Comparison of ENCODE assay signal across 14 cellular contexts in the genomic region with DNA sequence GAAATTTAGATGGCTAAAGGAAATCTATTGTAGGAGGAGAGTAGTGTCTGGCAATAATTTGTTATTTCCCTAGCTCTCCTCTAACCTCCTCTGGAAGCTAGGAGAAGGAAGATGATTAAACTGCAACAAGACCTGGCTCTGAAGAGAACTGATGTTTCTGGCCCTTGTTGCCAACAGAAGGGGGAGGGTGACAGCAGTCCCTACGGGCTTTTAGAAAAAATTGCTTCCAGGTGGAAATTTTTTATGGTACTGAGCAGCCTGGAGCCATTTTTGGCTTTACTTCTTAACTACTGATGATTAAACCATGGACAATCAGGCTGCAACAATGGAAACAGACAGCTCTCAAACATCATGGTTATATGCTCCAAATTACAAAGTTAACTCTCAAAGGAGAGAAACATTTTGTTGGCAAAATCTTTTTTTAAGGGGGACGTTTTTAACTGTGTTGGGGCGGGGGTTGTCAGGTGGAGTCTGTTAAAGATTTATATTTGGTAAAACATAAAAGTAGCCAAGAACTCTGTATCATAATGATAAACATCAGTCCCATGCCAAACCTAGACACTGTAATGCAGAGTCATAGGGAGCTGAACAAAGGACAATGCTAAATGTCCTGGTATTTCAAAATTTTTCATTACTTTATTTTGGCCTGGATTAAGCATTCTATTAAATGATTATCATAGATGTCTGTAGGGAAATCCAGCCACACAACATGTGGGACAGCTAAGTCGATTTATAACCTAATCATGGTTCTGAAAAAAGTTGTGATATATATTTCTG.
DNase-seq lines count a peak whose midpoint lies in the region; ATAC-seq, FAIRE-seq and TF ChIP-seq lines count a peak whose summit lies in the region.
"Had no signal": no experiment of that assay in that cellular context is flagged by ENCODE, and none has a peak within 500 bp of the region (broad histone marks: within the 10 kb centered on the region; RNA-seq: fewer than 3 reads in every experiment).

No MANE protein-coding gene starts in this region.

- TF ChIP-seq CTCF in endothelial cell (IDR thresholded peaks at IDR 0.05; ENCODE audit: unreplicated experiment), result no peak
- no peak for TF ChIP-seq CTCF in pancreas (IDR thresholded peaks at IDR 0.05)
- no peak for TF ChIP-seq CTCF in esophagus squamous epithelium (IDR thresholded peaks at IDR 0.05)

- peak overlapping the region; percentile 92 for H3K27ac Mint-ChIP-seq in endothelial cell (ENCODE audit: unreplicated experiment)
- no peak overlapping the region for H3K27ac Mint-ChIP-seq in activated naive CD8-positive, alpha-beta T cell treated with anti-CD3 and anti-CD28 coated beads, Interleukin-2, amount 50 U/mL, for 24 hours

- no peaks in the 10 kb centered on the region for H3K9me3 ChIP-seq in pancreas
- peaks cover 0 to 1% (median 0%) of the 10 kb centered on the region in 3 donors for H3K9me3 ChIP-seq in esophagus squamous epithelium
- H3K9me3 ChIP-seq: body of pancreas, upper lobe of right lung had no signal

- H3K27ac ChIP-seq in pancreas (no peak overlapping the region), esophagus squamous epithelium (no peak overlapping the region)
- H3K27ac ChIP-seq: KMS-11, upper lobe of right lung had no signal

- DNase-seq in NCI-H2081 (lab: John Stamatoyannopoulos, UW) (peak; percentile 17 to 52), NCI-H2081 treated with DMSO at 0.1 percent for 48 hours (lab: John Stamatoyannopoulos, UW) (no peak), NCI-H2171 treated with DMSO at 0.1 percent for 48 hours (lab: John Stamatoyannopoulos, UW) (peak; percentile 76), endothelial cell (ENCODE audit: low spot score) (no peak), pancreas (no peak), NCI-H2029 (lab: John Stamatoyannopoulos, UW) (no peak), esophagus squamous epithelium (lab: John Stamatoyannopoulos, UW) (no peak)
- DNase-seq in activated naive CD8-positive, alpha-beta T cell treated with anti-CD3 and anti-CD28 coated beads, Interleukin-2, amount 50 U/mL, for 24 hours, result no peak
- DNase-seq: DMS153, PC-3, upper lobe of right lung had no signal

- TF ChIP-seq POLR2A in esophagus squamous epithelium (IDR thresholded peaks at IDR 0.05), result no peak

- 55 to 60% methylated on average over 4 of the region's 4 CpGs for WGBS in pancreas, 2 donors
- WGBS in esophagus squamous epithelium, 2 donors, result 43 to 52% methylated on average over 4 of the region's 4 CpGs

- H3K27me3 Mint-ChIP-seq in endothelial cell (ENCODE audit: unreplicated experiment), result peaks cover 3% of the 10 kb centered on the region
- no peaks in the 10 kb centered on the region for H3K27me3 Mint-ChIP-seq in activated naive CD8-positive, alpha-beta T cell treated with anti-CD3 and anti-CD28 coated beads, Interleukin-2, amount 50 U/mL, for 24 hours

- H3K27me3 ChIP-seq in pancreas (no peaks in the 10 kb centered on the region), esophagus squamous epithelium (no peaks in the 10 kb centered on the region)
- H3K27me3 ChIP-seq: body of pancreas, upper lobe of right lung had no signal

- no peak for FAIRE-seq in pancreas (lab: Jason Lieb, UNC)
- FAIRE-seq: endometrium had no signal

- intact Hi-C loops in pancreas (cut with DNase I) (no loop called here), esophagus squamous epithelium (cut with DNase I) (no loop called here)

- peaks cover 19 to 25% (median 25%) of the 10 kb centered on the region in 3 donors for H3K4me1 ChIP-seq in pancreas
- H3K4me1 ChIP-seq in esophagus squamous epithelium, result peaks cover 0 to 17% (median 0%) of the 10 kb centered on the region in 3 donors

- H3K4me3 ChIP-seq in pancreas, result no peak overlapping the region
- H3K4me3 ChIP-seq in esophagus squamous epithelium, result no peak overlapping the region
- H3K4me3 ChIP-seq: body of pancreas, upper lobe of right lung had no signal

- H3K9me3 Mint-ChIP-seq in endothelial cell (ENCODE audit: unreplicated experiment), result no peaks in the 10 kb centered on the region
- no peaks in the 10 kb centered on the region for H3K9me3 Mint-ChIP-seq in activated naive CD8-positive, alpha-beta T cell treated with anti-CD3 and anti-CD28 coated beads, Interleukin-2, amount 50 U/mL, for 24 hours

- no peaks in the 10 kb centered on the region for H3K36me3 ChIP-seq in pancreas
- peaks cover 0 to 4% (median 0%) of the 10 kb centered on the region in 3 donors for H3K36me3 ChIP-seq in esophagus squamous epithelium
- H3K36me3 ChIP-seq: upper lobe of right lung had no signal

- peaks cover 22% of the 10 kb centered on the region for H3K4me1 Mint-ChIP-seq in endothelial cell (ENCODE audit: unreplicated experiment)
- no peaks in the 10 kb centered on the region for H3K4me1 Mint-ChIP-seq in activated naive CD8-positive, alpha-beta T cell treated with anti-CD3 and anti-CD28 coated beads, Interleukin-2, amount 50 U/mL, for 24 hours

- H3K36me3 Mint-ChIP-seq in endothelial cell (ENCODE audit: low read depth, unreplicated experiment), result peaks cover 6% of the 10 kb centered on the region
- peaks cover 5% of the 10 kb centered on the region for H3K36me3 Mint-ChIP-seq in activated naive CD8-positive, alpha-beta T cell treated with anti-CD3 and anti-CD28 coated beads, Interleukin-2, amount 50 U/mL, for 24 hours (ENCODE audit: low read depth)

- no peak overlapping the region for H3K4me3 Mint-ChIP-seq in endothelial cell (ENCODE audit: unreplicated experiment)
- no peak overlapping the region for H3K4me3 Mint-ChIP-seq in activated naive CD8-positive, alpha-beta T cell treated with anti-CD3 and anti-CD28 coated beads, Interleukin-2, amount 50 U/mL, for 24 hours

- peak in 3 of 4 donors; percentile 19 to 30 (median 26) for ATAC-seq in pancreas
- no peak for ATAC-seq in activated naive CD8-positive, alpha-beta T cell treated with anti-CD3 and anti-CD28 coated beads, Interleukin-2, amount 50 U/mL, for 24 hours
- ATAC-seq: body of pancreas, PC-3, upper lobe of right lung had no signal

Comparison
In these comparisons a context has a peak if more than half of its experiments do, and no peak if none do; other contexts are left out.
1. DNase-seq: peak in NCI-H2081 (2 of 2) and NCI-H2171 treated with DMSO at 0.1 percent for 48 hours (single experiment); none in NCI-H2081 treated with DMSO at 0.1 percent for 48 hours (single experiment), endothelial cell (single experiment), pancreas (0 of 6), NCI-H2029 (single experiment), esophagus squamous epithelium (single experiment) and activated naive CD8-positive, alpha-beta T cell treated with anti-CD3 and anti-CD28 coated beads, Interleukin-2, amount 50 U/mL, for 24 hours (single experiment).